1 cellular context compared by ENCODE assay signal in genomic region chr11:72720806-72721205, GRCh38.
TF ChIP-seq lines count a peak whose summit lies in the region.

No MANE protein-coding gene starts in this region.

TF ChIP-seq in GM12878, 131 proteins besides CTCF, POLR2A, EP300 and RAD21:
- TF ChIP-seq TAF1 (IDR thresholded peaks at IDR 0.05; ENCODE audit: borderline replicate concordance, low read depth, low read length) (no peak), PAX8 (IDR thresholded peaks at IDR 0.05) (no peak), RB1 (IDR thresholded peaks at IDR 0.05; ENCODE audit: borderline replicate concordance) (no peak), HDAC6 (IDR thresholded peaks at IDR 0.05; ENCODE audit: unreplicated experiment) (no peak), SUZ12 (IDR thresholded peaks at IDR 0.05; ENCODE audit: unreplicated experiment) (no peak), E2F4 (IDR thresholded peaks at IDR 0.05; ENCODE audit: low read depth, low read length) (no peak), JUND (IDR thresholded peaks at IDR 0.05; ENCODE audit: low read depth, low read length) (no peak), FOS (IDR thresholded peaks at IDR 0.05; ENCODE audit: borderline replicate concordance, extremely low read depth, insufficient read length) (no peak), SIN3A (IDR thresholded peaks at IDR 0.05; ENCODE audit: low read depth, low read length) (no peak), EED (IDR thresholded peaks at IDR 0.05; ENCODE audit: low read depth) (no peak), MTA2 (IDR thresholded peaks at IDR 0.05; ENCODE audit: low read depth) (no peak), HCFC1 (IDR thresholded peaks at IDR 0.05; ENCODE audit: low read length) (no peak), TCF12 (IDR thresholded peaks at IDR 0.05; ENCODE audit: low read depth, low read length) (no peak)
